Comparison of ENCODE assay signal across 11 cellular contexts in the genomic region with DNA sequence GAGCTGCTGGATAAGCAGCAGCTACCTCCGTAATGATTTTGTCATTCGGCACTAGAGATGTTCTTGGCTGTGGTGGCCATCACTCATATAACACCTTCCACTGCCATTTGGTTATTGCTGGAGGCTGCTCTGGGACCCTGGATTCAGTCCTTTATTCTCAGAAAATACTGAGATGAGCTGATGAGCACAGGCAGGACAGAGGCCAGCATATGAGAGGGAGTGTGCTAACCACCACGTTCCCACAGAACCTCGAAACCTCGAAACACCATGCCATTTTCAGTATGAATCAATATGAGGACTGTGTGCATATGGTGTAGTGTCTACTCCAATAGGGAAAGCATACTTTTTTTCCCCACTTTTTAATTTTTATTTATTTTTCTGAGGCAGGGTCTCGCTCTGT. TPM values are rescaled to one million over a fixed set of nuclear protein-coding genes. Genes with fewer than 3 reads are reported as not detected.
A peak's percentile ranks its signal among the peaks of the same experiment; 100 is the strongest.
DNase-seq lines count a peak whose midpoint lies in the region; ATAC-seq and TF ChIP-seq lines count a peak whose summit lies in the region.
"Had no signal": no experiment of that assay in that cellular context is flagged by ENCODE, and none has a peak within 500 bp of the region (broad histone marks: within the 10 kb centered on the region; RNA-seq: fewer than 3 reads in every experiment).

No MANE protein-coding gene starts in this region.

- BruUV-seq in Calu3 (replicated peaks; lab: Mats Ljungman, UMichigan): no TSS peak

- no peak overlapping the region for H3K27ac Mint-ChIP-seq in activated naive CD4-positive, alpha-beta T cell treated with anti-CD3 and anti-CD28 coated beads, Interleukin-2, amount 10 ng/mL, durations not matched to agents 7 days and 5 days
- peak overlapping the region; percentile 82 for H3K27ac Mint-ChIP-seq in stimulated activated memory B cell treated with anti-CD40 and anti-IgM and Interleukin-4, amounts not matched to agents 10 μg/mL and 1 μg/mL and 100 μg/mL, for 72 hours
- H3K27ac Mint-ChIP-seq in Calu3 (ENCODE audit: unreplicated experiment): no peak overlapping the region

- no peak overlapping the region for H3K4me3 Mint-ChIP-seq in activated naive CD4-positive, alpha-beta T cell treated with anti-CD3 and anti-CD28 coated beads, Interleukin-2, amount 10 ng/mL, durations not matched to agents 7 days and 5 days
- no peak overlapping the region for H3K4me3 Mint-ChIP-seq in stimulated activated memory B cell treated with anti-CD40 and anti-IgM and Interleukin-4, amounts not matched to agents 10 μg/mL and 1 μg/mL and 100 μg/mL, for 72 hours
- no peak overlapping the region for H3K4me3 Mint-ChIP-seq in Calu3 (ENCODE audit: low read depth, unreplicated experiment)

- CTCF ChIA-PET in activated naive CD4-positive, alpha-beta T cell treated with anti-CD3 and anti-CD28 coated beads, Interleukin-2, amount 10 ng/mL, durations not matched to agents 7 days and 5 days (lab: Charles Lee): no interaction called here
- CTCF ChIA-PET in Calu3 (lab: Charles Lee): no interaction called here

- intact Hi-C loops in Calu3 (cut with micrococcal nuclease; ENCODE audit: unreplicated experiment): loop anchor here (10.0 kb wide), 1 partner anchor 196 kb away; no protein-coding TSS in a partner anchor

- H3K36me3 Mint-ChIP-seq in activated naive CD4-positive, alpha-beta T cell treated with anti-CD3 and anti-CD28 coated beads, Interleukin-2, amount 10 ng/mL, durations not matched to agents 7 days and 5 days: peaks cover 67% of the 10 kb centered on the region
- peaks cover 53% of the 10 kb centered on the region for H3K36me3 Mint-ChIP-seq in stimulated activated memory B cell treated with anti-CD40 and anti-IgM and Interleukin-4, amounts not matched to agents 10 μg/mL and 1 μg/mL and 100 μg/mL, for 72 hours
- no peaks in the 10 kb centered on the region for H3K36me3 Mint-ChIP-seq in Calu3 (ENCODE audit: insufficient read depth, unreplicated experiment)

- H3K4me1 Mint-ChIP-seq in activated naive CD4-positive, alpha-beta T cell treated with anti-CD3 and anti-CD28 coated beads, Interleukin-2, amount 10 ng/mL, durations not matched to agents 7 days and 5 days: peaks cover 32% of the 10 kb centered on the region
- peaks cover 58% of the 10 kb centered on the region for H3K4me1 Mint-ChIP-seq in stimulated activated memory B cell treated with anti-CD40 and anti-IgM and Interleukin-4, amounts not matched to agents 10 μg/mL and 1 μg/mL and 100 μg/mL, for 72 hours
- H3K4me1 Mint-ChIP-seq in Calu3 (ENCODE audit: low read depth, unreplicated experiment): peaks cover 6% of the 10 kb centered on the region

- DNase-seq in activated naive CD4-positive, alpha-beta T cell treated with anti-CD3 and anti-CD28 coated beads, Interleukin-2, amount 10 ng/mL, durations not matched to agents 7 days and 5 days: peak; percentile 41
- DNase-seq in activated naive CD4-positive, alpha-beta T cell treated with Interleukin-2 at 50 U/mL for 16 hours: no peak
- DNase-seq in Calu3 (no peak), germinal center (ENCODE audit: low spot score) (no peak)
- DNase-seq: ACHN; effector memory CD4-positive, alpha-beta T cell; OCI-M1 had no signal

- ATAC-seq in GM21723 (IDR thresholded peaks at IDR 0.05; ENCODE audit: unreplicated experiment): peak; percentile 89
- peak; percentile 49 for ATAC-seq in HG03521 (IDR thresholded peaks at IDR 0.05; ENCODE audit: unreplicated experiment)
- peak; percentile 69 for ATAC-seq in stimulated activated memory B cell treated with anti-CD40 and anti-IgM and Interleukin-4, amounts not matched to agents 10 μg/mL and 1 μg/mL and 100 μg/mL, for 72 hours
- no peak for ATAC-seq in HG03159 (IDR thresholded peaks at IDR 0.05; ENCODE audit: unreplicated experiment)

- no peak for TF ChIP-seq CTCF in Calu3 (IDR thresholded peaks at IDR 0.05; ENCODE audit: unreplicated experiment)

- no peaks in the 10 kb centered on the region for H3K9me3 Mint-ChIP-seq in activated naive CD4-positive, alpha-beta T cell treated with anti-CD3 and anti-CD28 coated beads, Interleukin-2, amount 10 ng/mL, durations not matched to agents 7 days and 5 days
- peaks cover 4% of the 10 kb centered on the region for H3K9me3 Mint-ChIP-seq in stimulated activated memory B cell treated with anti-CD40 and anti-IgM and Interleukin-4, amounts not matched to agents 10 μg/mL and 1 μg/mL and 100 μg/mL, for 72 hours
- no peaks in the 10 kb centered on the region for H3K9me3 Mint-ChIP-seq in Calu3 (ENCODE audit: low read depth, unreplicated experiment)

- no peaks in the 10 kb centered on the region for H3K27me3 Mint-ChIP-seq in activated naive CD4-positive, alpha-beta T cell treated with anti-CD3 and anti-CD28 coated beads, Interleukin-2, amount 10 ng/mL, durations not matched to agents 7 days and 5 days
- no peaks in the 10 kb centered on the region for H3K27me3 Mint-ChIP-seq in stimulated activated memory B cell treated with anti-CD40 and anti-IgM and Interleukin-4, amounts not matched to agents 10 μg/mL and 1 μg/mL and 100 μg/mL, for 72 hours
- H3K27me3 Mint-ChIP-seq in Calu3 (ENCODE audit: unreplicated experiment): no peaks in the 10 kb centered on the region

RNA-seq across cellular contexts. Expression of a gene that starts 56.6 kb away (rescaled TPM):
- total RNA-seq in Calu3 (2022): 5.2 and 16.2 TPM in 2 replicates

RNA-seq across cellular contexts. Expression of a gene that starts 59.0 kb away (rescaled TPM):
- 2.7 and 3.2 TPM in 2 replicates for total RNA-seq in Calu3 (2022)
